18 cellular contexts compared by ENCODE assay signal in genomic region chr17:41538565-41538991, GRCh38. TPM values are rescaled to one million over a fixed set of nuclear protein-coding genes. Genes with fewer than 3 reads are reported as not detected.
DNase-seq lines count a peak whose midpoint lies in the region; FAIRE-seq and TF ChIP-seq lines count a peak whose summit lies in the region.
"Had no signal": no experiment of that assay in that cellular context is flagged by ENCODE, and none has a peak within 500 bp of the region (broad histone marks: within the 10 kb centered on the region; RNA-seq: fewer than 3 reads in every experiment).

No MANE protein-coding gene starts in this region.

- peak; percentile 61 for DNase-seq in Caki2 (ENCODE audit: low read depth)
- DNase-seq in M059J (ENCODE audit: low read depth): peak; percentile 63
- peak; percentile 37 for DNase-seq in chondrocyte (ENCODE audit: low spot score)
- DNase-seq in neural progenitor cell (ENCODE audit: low spot score): no peak
- DNase-seq in activated naive CD4-positive, alpha-beta T cell treated with anti-CD3 and anti-CD28 coated beads, Interleukin-2, amount 10 ng/mL, durations not matched to agents 7 days and 5 days: no peak
- DNase-seq in NCI-H774 (lab: John Stamatoyannopoulos, UW): no peak
- DNase-seq in GM12891 (ENCODE audit: insufficient read length, low spot score): no peak
- no peak for DNase-seq in foreskin melanocyte
- DNase-seq: activated naive CD8-positive, alpha-beta T cell treated with anti-CD3 and anti-CD28 coated beads for 36 hours; CD8-positive, alpha-beta T cell; dermis blood vessel endothelial cell; KG1; pancreas; stimulated activated CD4-positive, alpha-beta T cell treated with anti-CD3 and anti-CD28 coated beads, Interleukin-1b, Interleukin-23, amount 100 ng/mL, for 48 hours had no signal

- H3K4me3 Mint-ChIP-seq in chondrocyte (ENCODE audit: unreplicated experiment) (no peak overlapping the region), neural progenitor cell (no peak overlapping the region)
- H3K4me3 Mint-ChIP-seq in activated naive CD4-positive, alpha-beta T cell treated with anti-CD3 and anti-CD28 coated beads, Interleukin-2, amount 10 ng/mL, durations not matched to agents 7 days and 5 days: no peak overlapping the region
- H3K4me3 Mint-ChIP-seq: activated naive CD8-positive, alpha-beta T cell treated with anti-CD3 and anti-CD28 coated beads for 36 hours; CD8-positive, alpha-beta T cell; stimulated activated effector memory CD8-positive, alpha-beta T cell treated with anti-CD3 and anti-CD28 coated beads, Interleukin-12 subunit alpha, Interleukin-12 subunit beta, amount 100 ng/mL, for 72 hours had no signal

- TF ChIP-seq CTCF in chondrocyte (IDR thresholded peaks at IDR 0.05): no peak
- no peak for TF ChIP-seq CTCF in neural progenitor cell (IDR thresholded peaks at IDR 0.05)

- H3K9me3 ChIP-seq in neural progenitor cell (ENCODE audit: low read depth): no peaks in the 10 kb centered on the region
- H3K9me3 ChIP-seq: gastroesophageal sphincter, pancreas had no signal

- H3K79me2 ChIP-seq in neural progenitor cell (ENCODE audit: low read depth): no peaks in the 10 kb centered on the region

- peaks cover 17% of the 10 kb centered on the region for H3K4me1 ChIP-seq in neural progenitor cell
- H3K4me1 ChIP-seq: gastroesophageal sphincter, pancreas had no signal

- H3K36me3 Mint-ChIP-seq in chondrocyte (ENCODE audit: low read depth): no peaks in the 10 kb centered on the region
- no peaks in the 10 kb centered on the region for H3K36me3 Mint-ChIP-seq in neural progenitor cell
- H3K36me3 Mint-ChIP-seq in activated naive CD4-positive, alpha-beta T cell treated with anti-CD3 and anti-CD28 coated beads, Interleukin-2, amount 10 ng/mL, durations not matched to agents 7 days and 5 days: no peaks in the 10 kb centered on the region
- H3K36me3 Mint-ChIP-seq: activated naive CD8-positive, alpha-beta T cell treated with anti-CD3 and anti-CD28 coated beads for 36 hours; CD8-positive, alpha-beta T cell; stimulated activated effector memory CD8-positive, alpha-beta T cell treated with anti-CD3 and anti-CD28 coated beads, Interleukin-12 subunit alpha, Interleukin-12 subunit beta, amount 100 ng/mL, for 72 hours had no signal

- no peak overlapping the region for H3K27ac ChIP-seq in neural progenitor cell
- H3K27ac ChIP-seq: gastroesophageal sphincter, pancreas had no signal

- no peaks in the 10 kb centered on the region for H3K9me3 Mint-ChIP-seq in chondrocyte (ENCODE audit: low read depth)
- no peaks in the 10 kb centered on the region for H3K9me3 Mint-ChIP-seq in neural progenitor cell
- H3K9me3 Mint-ChIP-seq in activated naive CD4-positive, alpha-beta T cell treated with anti-CD3 and anti-CD28 coated beads, Interleukin-2, amount 10 ng/mL, durations not matched to agents 7 days and 5 days: no peaks in the 10 kb centered on the region
- H3K9me3 Mint-ChIP-seq: activated naive CD8-positive, alpha-beta T cell treated with anti-CD3 and anti-CD28 coated beads for 36 hours; CD8-positive, alpha-beta T cell; stimulated activated effector memory CD8-positive, alpha-beta T cell treated with anti-CD3 and anti-CD28 coated beads, Interleukin-12 subunit alpha, Interleukin-12 subunit beta, amount 100 ng/mL, for 72 hours had no signal

- H3K4me2 ChIP-seq in neural progenitor cell: peak overlapping the region; percentile 29

- H2AFZ ChIP-seq in neural progenitor cell (replicated peaks): peak overlapping the region; percentile 66

- H4K20me1 ChIP-seq in neural progenitor cell (ENCODE audit: low read depth): no peaks in the 10 kb centered on the region

- no peak for FAIRE-seq in GM12891 (lab: Jason Lieb, UNC)
- FAIRE-seq: pancreas, TTC549 had no signal

- in situ Hi-C loops in Caki2 (cut with HindIII; ENCODE audit: low pct_unique_long_range_greater_than_20kb, low sequenced_read_pairs): no loop called here

- H3K4me3 ChIP-seq in neural progenitor cell: no peak overlapping the region
- H3K4me3 ChIP-seq: gastroesophageal sphincter, pancreas had no signal

- H3K4me1 Mint-ChIP-seq in chondrocyte (ENCODE audit: low read depth) (peaks cover 12% of the 10 kb centered on the region), neural progenitor cell (peaks cover 18% of the 10 kb centered on the region)
- no peaks in the 10 kb centered on the region for H3K4me1 Mint-ChIP-seq in activated naive CD4-positive, alpha-beta T cell treated with anti-CD3 and anti-CD28 coated beads, Interleukin-2, amount 10 ng/mL, durations not matched to agents 7 days and 5 days
- H3K4me1 Mint-ChIP-seq: activated naive CD8-positive, alpha-beta T cell treated with anti-CD3 and anti-CD28 coated beads for 36 hours; stimulated activated effector memory CD8-positive, alpha-beta T cell treated with anti-CD3 and anti-CD28 coated beads, Interleukin-12 subunit alpha, Interleukin-12 subunit beta, amount 100 ng/mL, for 72 hours had no signal

- no peak overlapping the region for H3K9ac ChIP-seq in neural progenitor cell

- H3K27me3 ChIP-seq in neural progenitor cell: no peaks in the 10 kb centered on the region
- H3K27me3 ChIP-seq: pancreas had no signal

- H3K27ac Mint-ChIP-seq in chondrocyte (ENCODE audit: unreplicated experiment): peak overlapping the region; percentile 77
- peak overlapping the region; percentile 33 for H3K27ac Mint-ChIP-seq in neural progenitor cell
- no peak overlapping the region for H3K27ac Mint-ChIP-seq in activated naive CD4-positive, alpha-beta T cell treated with anti-CD3 and anti-CD28 coated beads, Interleukin-2, amount 10 ng/mL, durations not matched to agents 7 days and 5 days
- H3K27ac Mint-ChIP-seq: activated naive CD8-positive, alpha-beta T cell treated with anti-CD3 and anti-CD28 coated beads for 36 hours; CD8-positive, alpha-beta T cell; stimulated activated effector memory CD8-positive, alpha-beta T cell treated with anti-CD3 and anti-CD28 coated beads, Interleukin-12 subunit alpha, Interleukin-12 subunit beta, amount 100 ng/mL, for 72 hours had no signal

- H3K36me3 ChIP-seq in neural progenitor cell: no peaks in the 10 kb centered on the region
- H3K36me3 ChIP-seq: gastroesophageal sphincter, pancreas had no signal

- peaks cover 3% of the 10 kb centered on the region for H3K27me3 Mint-ChIP-seq in chondrocyte (ENCODE audit: low read depth)
- peaks cover 10% of the 10 kb centered on the region for H3K27me3 Mint-ChIP-seq in neural progenitor cell (ENCODE audit: insufficient read depth, low read depth)
- H3K27me3 Mint-ChIP-seq in activated naive CD4-positive, alpha-beta T cell treated with anti-CD3 and anti-CD28 coated beads, Interleukin-2, amount 10 ng/mL, durations not matched to agents 7 days and 5 days: peaks cover 42% of the 10 kb centered on the region

- TF ChIP-seq POLR2A in GM12891 (IDR thresholded peaks at IDR 0.05; ENCODE audit: low read depth, low read length): no peak

- peaks cover 7% of the 10 kb centered on the region for H3F3A ChIP-seq in neural progenitor cell (ENCODE audit: low read depth)

- CTCF ChIA-PET in activated naive CD4-positive, alpha-beta T cell treated with anti-CD3 and anti-CD28 coated beads, Interleukin-2, amount 10 ng/mL, durations not matched to agents 7 days and 5 days (lab: Charles Lee): interaction anchor here (4.4 kb wide), 1 partner anchor 10 kb away, joined by 17 read pairs; no protein-coding TSS in a partner anchor

TF ChIP-seq in GM12891, 5 proteins besides CTCF, POLR2A, EP300 and RAD21:
- no peak for TF ChIP-seq TAF1 (IDR thresholded peaks at IDR 0.05; ENCODE audit: low read depth, low read length)
- TF ChIP-seq POLR2AphosphoS5 (IDR thresholded peaks at IDR 0.05; ENCODE audit: low read depth, low read length): no peak
- TF ChIP-seq POU2F2 (IDR thresholded peaks at IDR 0.05; ENCODE audit: low read depth, low read length): no peak
- no peak for TF ChIP-seq PAX5 (IDR thresholded peaks at IDR 0.05; ENCODE audit: insufficient read depth, low read length, severe bottlenecking)
- no peak for TF ChIP-seq SPI1 (IDR thresholded peaks at IDR 0.05; ENCODE audit: low read depth, low read length)

RNA-seq across cellular contexts. Expression of gene KRT19, which starts 10.5 kb away (rescaled TPM):
- total RNA-seq in Caki2 (2014; rRNA removed; shearing (Covaris generic); ENCODE audit: low replicate concordance): 682 and 694 TPM in 2 replicates
- 0.69 and 1.6 TPM in 2 replicates for total RNA-seq in M059J (2014; rRNA removed; shearing (Covaris generic))
- total RNA-seq in chondrocyte: 1.3 to 1.7 TPM in 2 of 3 replicates, not detected in the other
- total RNA-seq in neural progenitor cell (ENCODE audit: low replicate concordance): 114 and 184 TPM in 2 replicates
- 0.09 TPM for polyA plus RNA-seq in GM12891 (2012; ENCODE audit: low read depth, missing spikeins)
- total RNA-seq: activated naive CD8-positive, alpha-beta T cell treated with anti-CD3 and anti-CD28 coated beads for 36 hours; CD8-positive, alpha-beta T cell had no signal

RNA-seq across cellular contexts. Expression of gene KRT15, which starts 19.9 kb away (rescaled TPM):
- total RNA-seq in Caki2 (2014; rRNA removed; shearing (Covaris generic); ENCODE audit: low replicate concordance): 3.6 and 14.2 TPM in 2 replicates
- total RNA-seq in M059J (2014; rRNA removed; shearing (Covaris generic)): 6.3 and 10.2 TPM in 2 replicates
- total RNA-seq in chondrocyte (not detected in 3 replicates), neural progenitor cell (ENCODE audit: low replicate concordance) (0.15 TPM in 1 of 2 replicates, not detected in the other)
- not detected for polyA plus RNA-seq in GM12891 (2012; ENCODE audit: low read depth, missing spikeins)
- total RNA-seq: activated naive CD8-positive, alpha-beta T cell treated with anti-CD3 and anti-CD28 coated beads for 36 hours; CD8-positive, alpha-beta T cell; liver had no signal

RNA-seq across cellular contexts. Expression of gene KRT13, which starts 33.2 kb away (rescaled TPM):
- 0.78 TPM in 1 of 2 replicates, not detected in the other for total RNA-seq in Caki2 (2014; rRNA removed; shearing (Covaris generic); ENCODE audit: low replicate concordance)
- total RNA-seq in M059J (2014; rRNA removed; shearing (Covaris generic)): 0.34 TPM in 1 of 2 replicates, not detected in the other
- total RNA-seq in chondrocyte (not detected in 3 replicates), neural progenitor cell (ENCODE audit: low replicate concordance) (not detected in 2 replicates)
- not detected for polyA plus RNA-seq in GM12891 (2012; ENCODE audit: low read depth, missing spikeins)
- total RNA-seq: activated naive CD8-positive, alpha-beta T cell treated with anti-CD3 and anti-CD28 coated beads for 36 hours; CD8-positive, alpha-beta T cell; dermis blood vessel endothelial cell had no signal

RNA-seq across cellular contexts. Expression of gene KRT9, which starts 33.3 kb away (rescaled TPM):
- not detected in 2 replicates for total RNA-seq in Caki2 (2014; rRNA removed; shearing (Covaris generic); ENCODE audit: low replicate concordance)
- total RNA-seq in M059J (2014; rRNA removed; shearing (Covaris generic)): not detected in 2 replicates
- total RNA-seq in chondrocyte (not detected in 3 replicates), neural progenitor cell (ENCODE audit: low replicate concordance) (not detected in 2 replicates)
- not detected for polyA plus RNA-seq in GM12891 (2012; ENCODE audit: low read depth, missing spikeins)
- total RNA-seq: activated naive CD8-positive, alpha-beta T cell treated with anti-CD3 and anti-CD28 coated beads for 36 hours; CD8-positive, alpha-beta T cell; dermis blood vessel endothelial cell; gastroesophageal sphincter; liver; pancreas had no signal
- polyA plus RNA-seq: liver, pancreas had no signal

RNA-seq across cellular contexts. Expression of gene KRT14, which starts 48.1 kb away (rescaled TPM):
- not detected in 2 replicates for total RNA-seq in Caki2 (2014; rRNA removed; shearing (Covaris generic); ENCODE audit: low replicate concordance)
- total RNA-seq in M059J (2014; rRNA removed; shearing (Covaris generic)): 0.27 TPM in 1 of 2 replicates, not detected in the other
- total RNA-seq in chondrocyte (0.23 to 0.94 TPM (median 0.32 TPM) in 3 replicates), neural progenitor cell (ENCODE audit: low replicate concordance) (not detected in 2 replicates)
- polyA plus RNA-seq in GM12891 (2012; ENCODE audit: low read depth, missing spikeins): not detected
- total RNA-seq: activated naive CD8-positive, alpha-beta T cell treated with anti-CD3 and anti-CD28 coated beads for 36 hours; CD8-positive, alpha-beta T cell; liver had no signal
- polyA plus RNA-seq: liver had no signal

Comparison
In these comparisons a context has a peak if more than half of its experiments do, and no peak if none do; other contexts are left out.
1. DNase-seq: peak in Caki2 (single experiment), M059J (single experiment) and chondrocyte (single experiment); none in neural progenitor cell (single experiment), activated naive CD4-positive, alpha-beta T cell treated with anti-CD3 and anti-CD28 coated beads, Interleukin-2, amount 10 ng/mL, durations not matched to agents 7 days and 5 days (single experiment), NCI-H774 (single experiment), GM12891 (single experiment) and foreskin melanocyte (single experiment).
2. RNA of gene KRT19, which starts 10.5 kb away (total RNA-seq): 682 to 694 TPM in Caki2 and 114 to 184 TPM in neural progenitor cell; 0.69 to 1.6 TPM in M059J and 1.3 to 1.7 TPM in chondrocyte; every median in the first group is over 10 times any median in the second.